In genomic region chr7:66681491-66682349, GRCh38 we compare ENCODE assay signal across 1 cellular context.
TF ChIP-seq lines count a peak whose summit lies in the region.

No MANE protein-coding gene starts in this region.

TF ChIP-seq in GM12878, 131 proteins besides CTCF, POLR2A, EP300 and RAD21 (continued from another document and continues in another):
- TF ChIP-seq IRF3 (IDR thresholded peaks at IDR 0.05) = no peak
- peak; percentile 61; the same call in 1 of the 2 replicates for TF ChIP-seq TCF12 (IDR thresholded peaks at IDR 0.05; ENCODE audit: low read depth, low read length)
- no peak for TF ChIP-seq TARDBP (IDR thresholded peaks at IDR 0.05; ENCODE audit: borderline replicate concordance)
- no peak for TF ChIP-seq ZBTB33 (IDR thresholded peaks at IDR 0.05)
- peak; percentile 60 to 73; a peak in 2 of 4 replicates for TF ChIP-seq BHLHE40 (IDR thresholded peaks at IDR 0.05; ENCODE audit: borderline replicate concordance in 1 of 2, low read depth in 2 of 2, low read length in 1 of 2)
- 0 out of 2 replicates have a peak, but pooled peaks have one; percentile 17 for TF ChIP-seq RCOR1 (conservative IDR thresholded peaks at IDR 0.05; ENCODE audit: low read depth, low read length)
- peak; percentile 96; the same call in 1 of the 2 replicates for TF ChIP-seq PML (IDR thresholded peaks at IDR 0.05; ENCODE audit: low read length)
- no peak for TF ChIP-seq E2F8 (IDR thresholded peaks at IDR 0.05; ENCODE audit: low read depth, partially characterized antibody)
- 0 out of 2 replicates have a peak, but pooled peaks have one; percentile 38 for TF ChIP-seq TCF3 (IDR thresholded peaks at IDR 0.05; ENCODE audit: borderline replicate concordance, insufficient read depth, low read depth, low read length)
- TF ChIP-seq SPI1 (IDR thresholded peaks at IDR 0.05; ENCODE audit: borderline replicate concordance, insufficient read depth, low read depth, low read length) = peak; percentile 80
- TF ChIP-seq NR2C1 (IDR thresholded peaks at IDR 0.05) = peak; percentile 71
- 0 out of 2 replicates have a peak, but pooled peaks have one; percentile 59 for TF ChIP-seq RELB (IDR thresholded peaks at IDR 0.05; ENCODE audit: low read depth)
- peak; percentile 49 for TF ChIP-seq NKRF (conservative IDR thresholded peaks at IDR 0.05)
- no peak for TF ChIP-seq FOXM1 (IDR thresholded peaks at IDR 0.05; ENCODE audit: low read depth, low read length)
- TF ChIP-seq GATAD2B (conservative IDR thresholded peaks at IDR 0.05; ENCODE audit: low read depth) = 0 out of 2 replicates have a peak, but pooled peaks have one; percentile 56
- TF ChIP-seq MEF2A (IDR thresholded peaks at IDR 0.05; ENCODE audit: insufficient read depth, low read depth, low read length) = 0 out of 2 replicates have a peak, but pooled peaks have one; percentile 29
- TF ChIP-seq ZBTB11 (CRISPR knock-in tag; IDR thresholded peaks at IDR 0.05) = no peak
- peak; percentile 93 for TF ChIP-seq CREB1 (IDR thresholded peaks at IDR 0.05; ENCODE audit: low read depth)
- TF ChIP-seq NRF1 (conservative IDR thresholded peaks at IDR 0.05; ENCODE audit: low read depth, low read length) = 0 out of 2 replicates have a peak, but pooled peaks have one; percentile 26
- TF ChIP-seq POLR2AphosphoS2 (IDR thresholded peaks at IDR 0.05; ENCODE audit: low read depth, low read length) = peak; percentile 87; the same call in 1 of the 2 replicates
- peak; percentile 61 for TF ChIP-seq HDAC6 (IDR thresholded peaks at IDR 0.05; ENCODE audit: unreplicated experiment)
- peak; percentile 84 for TF ChIP-seq ZNF687 (IDR thresholded peaks at IDR 0.05)
- 0 out of 2 replicates have a peak, but pooled peaks have one; percentile 24 for TF ChIP-seq HDGF (IDR thresholded peaks at IDR 0.05)
- TF ChIP-seq CBFB (IDR thresholded peaks at IDR 0.05; ENCODE audit: low read depth) = peak; percentile 42; the same call in 1 of the 2 replicates
- peak; percentile 85 for TF ChIP-seq ZBTB40 (IDR thresholded peaks at IDR 0.05; ENCODE audit: borderline replicate concordance)
- peak; percentile 54; the same call in 1 of the 2 replicates for TF ChIP-seq NBN (IDR thresholded peaks at IDR 0.05)
- no peak; a peak in 1 of 4 replicates for TF ChIP-seq IKZF2 (IDR thresholded peaks at IDR 0.05)
- TF ChIP-seq EGR1 (IDR thresholded peaks at IDR 0.05; ENCODE audit: borderline replicate concordance in 1 of 2, low read depth in 2 of 2, low read length in 2 of 2) = peak; percentile 71 to 80; a peak in 2 of 3 replicates
- TF ChIP-seq SIX5 (IDR thresholded peaks at IDR 0.05; ENCODE audit: low read depth, low read length, severe bottlenecking) = peak; percentile 18
